In the genomic region with DNA sequence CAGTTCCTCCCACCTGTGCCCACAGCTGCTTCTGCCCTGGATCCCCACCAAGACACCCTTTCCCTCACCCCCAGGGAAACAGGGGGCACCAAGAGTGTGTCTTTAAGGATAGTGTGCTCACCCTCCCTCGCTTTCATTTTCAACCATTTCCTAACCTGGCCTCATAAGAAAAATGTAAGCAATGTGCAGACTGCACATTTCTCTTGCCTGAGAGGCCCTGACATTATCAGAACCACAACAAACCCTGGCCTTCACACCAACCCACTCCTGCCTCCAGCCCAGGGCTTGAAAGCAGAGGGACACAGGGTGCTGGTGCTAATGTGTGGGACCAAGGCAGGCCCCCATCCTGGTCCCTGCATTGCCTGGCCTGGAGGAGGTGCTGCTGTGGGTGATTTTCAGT, we compare ENCODE assay signal across 25 cellular contexts. TPM values are rescaled to one million over a fixed set of nuclear protein-coding genes. Genes with fewer than 3 reads are reported as not detected.
"Had no signal": no experiment of that assay in that cellular context is flagged by ENCODE, and none has a peak within 500 bp of the region (broad histone marks: within the 10 kb centered on the region; RNA-seq: fewer than 3 reads in every experiment).

No MANE protein-coding gene starts in this region.

- H3K9me3 ChIP-seq: body of pancreas, left lung, neutrophil, pancreas, stomach, suprapubic skin, transverse colon had no signal

- H3K27ac Mint-ChIP-seq: activated B cell treated with CpG ODN at 0.5 μM for 24 hours; activated naive CD8-positive, alpha-beta T cell treated with anti-CD3 and anti-CD28 coated beads, Interleukin-2, amount 10 ng/mL, durations not matched to agents 7 days and 5 days; naive thymus-derived CD8-positive, alpha-beta T cell; T-helper 17 cell had no signal

- H3K9me3 Mint-ChIP-seq: activated B cell treated with CpG ODN at 0.5 μM for 24 hours; activated naive CD8-positive, alpha-beta T cell treated with anti-CD3 and anti-CD28 coated beads, Interleukin-2, amount 10 ng/mL, durations not matched to agents 7 days and 5 days; naive thymus-derived CD8-positive, alpha-beta T cell had no signal

- ATAC-seq: body of pancreas; foreskin keratinocyte; left lung; naive thymus-derived CD8-positive, alpha-beta T cell; pancreas; right cardiac atrium; T-helper 17 cell had no signal

- H3K4me1 Mint-ChIP-seq: activated B cell treated with CpG ODN at 0.5 μM for 24 hours had no signal

- H3K27ac ChIP-seq: body of pancreas, foreskin keratinocyte, left lung, neutrophil, pancreas, stomach, suprapubic skin, transverse colon had no signal

- H3K4me3 Mint-ChIP-seq: activated B cell treated with CpG ODN at 0.5 μM for 24 hours; activated naive CD8-positive, alpha-beta T cell treated with anti-CD3 and anti-CD28 coated beads, Interleukin-2, amount 10 ng/mL, durations not matched to agents 7 days and 5 days; naive thymus-derived CD8-positive, alpha-beta T cell; T-helper 17 cell had no signal

- H3K36me3 ChIP-seq: left lung, neutrophil, pancreas, stomach, suprapubic skin, transverse colon had no signal

- DNase-seq: activated B cell treated with CpG ODN at 0.5 μM for 24 hours; activated CD4-positive, alpha-beta T cell treated with anti-CD3 and anti-CD28 coated beads for 4 hours; activated CD4-positive, alpha-beta T cell treated with anti-CD3 and anti-CD28 coated beads, Interleukin-2, amount 50 U/mL, for 48 hours; activated gamma-delta T cell treated with Interleukin-2 at 50 U/mL for 16 hours; activated naive CD8-positive, alpha-beta T cell treated with anti-CD3 and anti-CD28 coated beads, Interleukin-2, amount 10 ng/mL, durations not matched to agents 7 days and 5 days; body of pancreas; dermis blood vessel endothelial cell; effector CD8-positive, alpha-beta T cell; erythroblast; foreskin keratinocyte; kidney glomerular epithelial cell; left lung; naive thymus-derived CD8-positive, alpha-beta T cell; pancreas; right cardiac atrium; stimulated activated CD4-positive, alpha-beta T cell treated with anti-CD3 and anti-CD28 coated beads, Interleukin-12 subunit alpha, Interleukin-12 subunit beta, amount 100 ng/mL, for 4 hours; stimulated activated CD4-positive, alpha-beta T cell treated with anti-CD3 and anti-CD28 coated beads, Interleukin-4, amount 100 ng/mL, for 4 hours; stomach; SW 1271; T-helper 17 cell; transverse colon had no signal

- H3K36me3 Mint-ChIP-seq: activated naive CD8-positive, alpha-beta T cell treated with anti-CD3 and anti-CD28 coated beads, Interleukin-2, amount 10 ng/mL, durations not matched to agents 7 days and 5 days; naive thymus-derived CD8-positive, alpha-beta T cell had no signal

- H3K4me1 ChIP-seq: body of pancreas, foreskin keratinocyte, left lung, pancreas, transverse colon had no signal

- H3K4me3 ChIP-seq: body of pancreas, left lung, lung, pancreas, stomach, suprapubic skin, transverse colon had no signal

- H3K27me3 Mint-ChIP-seq: activated B cell treated with CpG ODN at 0.5 μM for 24 hours had no signal

- H3K27me3 ChIP-seq: body of pancreas, left lung, neutrophil, pancreas, stomach, suprapubic skin, transverse colon had no signal

RNA-seq across cellular contexts. Expression of gene PRRT4, which starts 59.3 kb away (rescaled TPM):
- total RNA-seq: activated B cell treated with CpG ODN at 0.5 μM for 24 hours, dermis blood vessel endothelial cell, pulmonary artery endothelial cell, stomach had no signal
